Comparison of ENCODE assay signal across 9 cellular contexts in the genomic region with DNA sequence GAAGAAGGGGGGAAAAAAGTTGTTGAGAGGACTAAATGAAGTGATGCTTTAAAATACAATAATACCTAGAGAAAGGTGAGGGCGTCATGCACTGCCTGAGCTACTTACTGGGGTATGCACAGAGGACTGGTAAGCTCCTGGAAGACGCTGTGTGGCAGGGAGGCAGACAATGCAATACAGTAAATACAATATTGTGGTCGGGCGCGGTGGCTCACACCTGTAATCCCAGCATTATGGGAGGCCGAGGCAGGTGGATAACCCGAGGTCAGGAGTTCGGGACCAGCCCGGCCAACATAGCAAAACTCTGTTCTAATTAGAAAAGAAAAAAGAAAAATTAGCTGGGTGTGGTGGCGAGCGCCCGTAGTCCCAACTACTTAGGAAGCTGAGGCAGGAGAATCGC. TPM values are rescaled to one million over a fixed set of nuclear protein-coding genes. Genes with fewer than 3 reads are reported as not detected.
DNase-seq lines count a peak whose midpoint lies in the region; ATAC-seq, FAIRE-seq and TF ChIP-seq lines count a peak whose summit lies in the region.
"Had no signal": no experiment of that assay in that cellular context is flagged by ENCODE, and none has a peak within 500 bp of the region (broad histone marks: within the 10 kb centered on the region; RNA-seq: fewer than 3 reads in every experiment).

No MANE protein-coding gene starts in this region.

- peaks cover 44% of the 10 kb centered on the region for H3K27me3 ChIP-seq in iPS-18a (ENCODE audit: control insufficient read depth, insufficient read depth, low read length)
- H3K27me3 ChIP-seq in small intestine (ENCODE audit: control insufficient read depth in 2 of 2, insufficient read depth in 2 of 2, low read length in 2 of 2) = no peaks in the 10 kb centered on the region
- H3K27me3 ChIP-seq in adrenal gland = no peaks in the 10 kb centered on the region

- no peak for FAIRE-seq in small intestine (lab: Jason Lieb, UNC)

- CTCF ChIA-PET in HEK293 (lab: Yijun Ruan, JAX) = interaction anchor here (2.7 kb wide), 1 partner anchor 16 kb away, joined by 12 read pairs; no protein-coding TSS in a partner anchor
- CTCF ChIA-PET in activated CD8-positive, alpha-beta T cell treated with anti-CD3 and anti-CD28 coated beads for 36 hours (lab: Charles Lee) = interaction anchor here (1.4 kb wide), 1 partner anchor 15 kb away, joined by 5 read pairs; no protein-coding TSS in a partner anchor

- peak; percentile 5 for DNase-seq in activated CD8-positive, alpha-beta T cell treated with anti-CD3 and anti-CD28 coated beads for 36 hours
- DNase-seq in small intestine (no peak), DMS79 treated with DMSO at 0.1 percent for 48 hours (lab: John Stamatoyannopoulos, UW) (no peak), adrenal gland (no peak)
- no peak for DNase-seq in stimulated activated CD4-positive, alpha-beta T cell treated with anti-CD3 and anti-CD28 coated beads, Interleukin-2, amount 100 ng/mL, for 24 hours

- no peaks in the 10 kb centered on the region for H3K4me1 ChIP-seq in HEK293 (ENCODE audit: control insufficient read depth, insufficient read depth, low read length)
- H3K4me1 ChIP-seq in iPS-18a (ENCODE audit: control insufficient read depth, low read depth, low read length) = peaks cover 9% of the 10 kb centered on the region
- peaks cover 4 to 5% of the 10 kb centered on the region in 2 donors for H3K4me1 ChIP-seq in small intestine (ENCODE audit: control insufficient read depth in 2 of 2, insufficient read depth in 1 of 2, low read depth in 1 of 2, low read length in 1 of 2)
- peaks cover 10 to 11% of the 10 kb centered on the region in 2 donors for H3K4me1 ChIP-seq in adrenal gland (replicated peaks in 1 of 2)

- H3K4me3 Mint-ChIP-seq in activated CD8-positive, alpha-beta T cell treated with anti-CD3 and anti-CD28 coated beads for 36 hours = peak overlapping the region; percentile 80

- H3K36me3 Mint-ChIP-seq in activated CD8-positive, alpha-beta T cell treated with anti-CD3 and anti-CD28 coated beads for 36 hours (ENCODE audit: low read depth) = no peaks in the 10 kb centered on the region

- POLR2A ChIA-PET in HEK293 (lab: Yijun Ruan, JAX) = no interaction called here
- POLR2A ChIA-PET in activated CD8-positive, alpha-beta T cell treated with anti-CD3 and anti-CD28 coated beads for 36 hours (lab: Charles Lee) = no interaction called here

- TF ChIP-seq CTCF in HEK293 (tag by site-specific recombination; IDR thresholded peaks at IDR 0.05) (no peak), adrenal gland (IDR thresholded peaks at IDR 0.05) (no peak)
- TF ChIP-seq CTCF in activated CD8-positive, alpha-beta T cell treated with anti-CD3 and anti-CD28 coated beads for 36 hours (IDR thresholded peaks at IDR 0.05) = no peak

- no peak for TF ChIP-seq POLR2A in adrenal gland (IDR thresholded peaks at IDR 0.05)

- H3K27ac ChIP-seq in HEK293 (ENCODE audit: extremely low read depth, low read depth, low read length) (no peak overlapping the region), iPS-18a (ENCODE audit: low read length) (no peak overlapping the region), small intestine (ENCODE audit: low read depth in 1 of 2, low read length in 1 of 2) (peak overlapping the region; percentile 53 to 60), adrenal gland (peak overlapping the region in 1 of 5 donors; percentile 57)

- peaks cover 23% of the 10 kb centered on the region for H3K4me1 Mint-ChIP-seq in activated CD8-positive, alpha-beta T cell treated with anti-CD3 and anti-CD28 coated beads for 36 hours (ENCODE audit: low read depth)

- intact Hi-C loops in activated CD8-positive, alpha-beta T cell treated with anti-CD3 and anti-CD28 coated beads for 36 hours (cut with micrococcal nuclease) = loop anchor here (10.0 kb wide), 1 partner anchor 217 kb away; no protein-coding TSS in a partner anchor
- intact Hi-C loops in adrenal gland (cut with DNase I) = loop anchor here in 1 of 2 donors (10.0 kb wide), 1 partner anchor 117 kb away; no protein-coding TSS in a partner anchor

- H3K4me3 ChIP-seq in HEK293 (ENCODE audit: low read depth, low read length) = peak overlapping the region; percentile 37; the same call in 1 of the 2 replicates
- peak overlapping the region; percentile 67 for H3K4me3 ChIP-seq in iPS-18a (ENCODE audit: low read length)
- H3K4me3 ChIP-seq in small intestine (ENCODE audit: low read depth in 1 of 2, low read length in 2 of 2) = peak overlapping the region in 1 of 2 donors; percentile 62
- peak overlapping the region in 1 of 4 donors; percentile 72 for H3K4me3 ChIP-seq in adrenal gland

- ATAC-seq in activated CD8-positive, alpha-beta T cell treated with anti-CD3 and anti-CD28 coated beads for 36 hours = no peak
- ATAC-seq in HG03196 (IDR thresholded peaks at IDR 0.05; ENCODE audit: unreplicated experiment) = no peak

- H3K9ac ChIP-seq in iPS-18a (ENCODE audit: low read length) = no peak overlapping the region

- no peaks in the 10 kb centered on the region for H3K9me3 ChIP-seq in HEK293 (ENCODE audit: control insufficient read depth, insufficient read depth, low read depth, low read length)
- H3K9me3 ChIP-seq in iPS-18a (ENCODE audit: control insufficient read depth, low read depth, low read length) = no peaks in the 10 kb centered on the region
- H3K9me3 ChIP-seq in small intestine (ENCODE audit: control insufficient read depth, low read depth) = no peaks in the 10 kb centered on the region
- no peaks in the 10 kb centered on the region for H3K9me3 ChIP-seq in adrenal gland (replicated peaks in 1 of 3)

- H3K36me3 ChIP-seq in HEK293 (ENCODE audit: control insufficient read depth in 2 of 2, insufficient read depth in 1 of 2, low read length in 2 of 2) (no peaks in the 10 kb centered on the region), iPS-18a (ENCODE audit: control insufficient read depth, low read depth, low read length) (no peaks in the 10 kb centered on the region), small intestine (ENCODE audit: control insufficient read depth in 2 of 2, insufficient read depth in 2 of 2, low read length in 2 of 2) (no peaks in the 10 kb centered on the region), adrenal gland (replicated peaks in 1 of 2) (no peaks in the 10 kb centered on the region)

- peaks cover 9% of the 10 kb centered on the region for H3K27me3 Mint-ChIP-seq in activated CD8-positive, alpha-beta T cell treated with anti-CD3 and anti-CD28 coated beads for 36 hours

- 78 to 80% (median 79%) methylated on average over 13 of the region's 13 CpGs for WGBS in small intestine, 3 donors
- WGBS in adrenal gland, 4 donors = 73 to 80% (median 78%) methylated on average over 13 of the region's 13 CpGs

- no peaks in the 10 kb centered on the region for H3K9me3 Mint-ChIP-seq in activated CD8-positive, alpha-beta T cell treated with anti-CD3 and anti-CD28 coated beads for 36 hours

- peak overlapping the region; percentile 80 for H3K27ac Mint-ChIP-seq in activated CD8-positive, alpha-beta T cell treated with anti-CD3 and anti-CD28 coated beads for 36 hours

TF ChIP-seq in HEK293, 187 proteins besides CTCF, POLR2A, EP300 and RAD21:
- TF ChIP-seq ZNF391 (tag by site-specific recombination; IDR thresholded peaks at IDR 0.05; ENCODE audit: borderline replicate concordance, low read depth) = no peak
- 0 out of 2 replicates have a peak, but pooled peaks have one; percentile 3 for TF ChIP-seq ZNF600 (tag by site-specific recombination; IDR thresholded peaks at IDR 0.05)

RNA-seq across cellular contexts. Expression of gene SYTL2, which starts 0.7 kb away (rescaled TPM):
- 10 to 100 TPM in 1 of 2 experiments, 1 to 10 TPM in 1; 9.5 to 11.2 TPM for total RNA-seq in activated CD8-positive, alpha-beta T cell treated with anti-CD3 and anti-CD28 coated beads for 36 hours
- polyA plus RNA-seq in small intestine (10 to 100 TPM; 12.9 to 17.7 (median 14.3) TPM), adrenal gland (10 to 100 TPM in 2 of 3 donors, 1 to 10 TPM in 1; 8.2 to 21.8 (median 12.1) TPM)
- 10 to 100 TPM in 7 of 8 donors, 1 to 10 TPM in 1; 9.2 to 64.9 (median 19.4) TPM for total RNA-seq in adrenal gland

RNA-seq across cellular contexts. Expression of gene CCDC83, which starts 43.6 kb away (rescaled TPM):
- not detected for total RNA-seq in activated CD8-positive, alpha-beta T cell treated with anti-CD3 and anti-CD28 coated beads for 36 hours
- polyA plus RNA-seq in small intestine = not detected
- total RNA-seq in adrenal gland = not detected
- not detected for polyA plus RNA-seq in adrenal gland
- total RNA-seq: activated CD8-positive, alpha-beta memory T cell treated with anti-CD3 and anti-CD28 coated beads for 36 hours had no signal

Comparison
In these comparisons a context has a peak if more than half of its experiments do, and no peak if none do; other contexts are left out.
1. H3K27ac ChIP-seq: peak in small intestine (2 of 2); none in HEK293 (single experiment) and iPS-18a (single experiment).